8 cellular contexts compared by ENCODE assay signal in the genomic region with DNA sequence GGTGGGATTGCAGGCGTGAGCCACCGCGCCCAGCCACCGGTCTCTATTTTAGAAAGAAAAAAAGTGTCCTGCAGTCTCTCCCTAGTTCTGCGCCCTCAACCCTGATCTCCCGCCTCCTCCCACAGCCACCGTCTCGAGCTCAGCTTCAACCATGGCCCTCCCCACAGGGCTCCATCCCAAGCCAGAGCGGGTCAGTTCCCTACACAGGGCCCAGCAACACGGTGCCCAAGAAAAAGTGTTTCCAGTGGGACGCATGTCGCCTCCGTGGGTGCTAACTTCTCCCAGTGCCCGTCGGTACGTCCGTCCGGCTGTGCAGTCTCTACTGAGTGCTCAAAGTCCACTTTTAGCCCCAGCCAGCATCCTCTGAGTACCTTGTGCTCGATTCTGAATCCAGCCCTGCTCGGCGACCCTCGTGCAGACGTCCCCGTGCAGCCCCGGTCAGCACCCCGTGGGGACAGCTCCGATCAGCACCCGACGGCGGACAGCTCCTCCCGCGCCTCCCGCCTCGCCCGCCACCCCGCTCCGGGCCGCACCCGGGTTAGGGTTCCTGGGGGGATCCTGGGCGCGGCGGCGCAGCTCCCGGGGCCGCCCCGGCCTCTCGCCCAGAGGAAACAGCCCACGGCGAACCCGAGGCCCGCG. TPM values are rescaled to one million over a fixed set of nuclear protein-coding genes. Genes with fewer than 3 reads are reported as not detected.
DNase-seq lines count a peak whose midpoint lies in the region; ATAC-seq and TF ChIP-seq lines count a peak whose summit lies in the region.

No MANE protein-coding gene starts in this region.

- H3K27me3 ChIP-seq in DOHH2 (ENCODE audit: control insufficient read depth, low read length) = peaks cover 27% of the 10 kb centered on the region
- no peaks in the 10 kb centered on the region for H3K27me3 ChIP-seq in PC-3 (ENCODE audit: low read length)
- H3K27me3 ChIP-seq in psoas muscle (ENCODE audit: insufficient read depth in 3 of 3, low read length in 2 of 3) = peaks cover 0 to 56% (median 25%) of the 10 kb centered on the region in 3 donors

- BruUV-seq in PC-3 (replicated peaks; lab: Mats Ljungman, UMichigan) = no TSS peak

- peak overlapping the region; percentile 16; the same call in 1 of the 2 replicates for H3K4me2 ChIP-seq in DOHH2 (ENCODE audit: low read length)
- no peak overlapping the region for H3K4me2 ChIP-seq in PC-3 (ENCODE audit: low read length)

- intact Hi-C loops in PC-3 (cut with micrococcal nuclease) = no loop called here
- intact Hi-C loops in psoas muscle (cut with DNase I) = no loop called here

- H3K4me1 ChIP-seq in DOHH2 (ENCODE audit: control insufficient read depth, low read length) = no peaks in the 10 kb centered on the region
- no peaks in the 10 kb centered on the region for H3K4me1 ChIP-seq in PC-3 (ENCODE audit: insufficient read depth, low read length)
- H3K4me1 ChIP-seq in psoas muscle = no peaks in the 10 kb centered on the region

- WGBS in psoas muscle, 3 donors = 13 to 20% (median 17%) methylated on average over 39 to 52 of the region's 52 CpGs

- peak; percentile 14 for DNase-seq in PC-3
- DNase-seq in activated effector memory CD4-positive, alpha-beta T cell treated with Interleukin-2 at 50 U/mL for 16 hours = peak; percentile 41
- peak; percentile 20 for DNase-seq in glomerular visceral epithelial cell (ENCODE audit: extremely low spot score)
- DNase-seq in psoas muscle = peak in 1 of 2 donors; percentile 51
- no peak for DNase-seq in NCI-H1694 treated with DMSO at 0.1 percent for 48 hours (lab: John Stamatoyannopoulos, UW)
- DNase-seq in NCI-H1048 (lab: John Stamatoyannopoulos, UW) = no peak

- H3K9me3 ChIP-seq in DOHH2 (ENCODE audit: control insufficient read depth, insufficient read depth, low read length) = no peaks in the 10 kb centered on the region
- H3K9me3 ChIP-seq in PC-3 (ENCODE audit: low read length) = no peaks in the 10 kb centered on the region
- H3K9me3 ChIP-seq in psoas muscle = no peaks in the 10 kb centered on the region

- H3K4me3 ChIP-seq in DOHH2 (ENCODE audit: low read length) (no peak overlapping the region; the same call in 1 of the 2 replicates), PC-3 (ENCODE audit: low read length) (no peak overlapping the region), psoas muscle (peak overlapping the region; percentile 50)

- CTCF ChIA-PET in PC-3 (lab: Charles Lee) = interaction anchor here (0.6 to 1.4 kb wide), 2 partner anchors 20 to 21 kb away, joined by 3 to 4 read pairs; no protein-coding TSS in a partner anchor

- POLR2A ChIA-PET in PC-3 (lab: Charles Lee; ENCODE audit: unreplicated experiment) = interaction anchor here (0.7 kb wide), 1 partner anchor 127 kb away, joined by 3 read pairs; no protein-coding TSS in a partner anchor

- H4K20me1 ChIP-seq in DOHH2 (ENCODE audit: control insufficient read depth, insufficient read depth, low read depth, low read length) (no peaks in the 10 kb centered on the region), PC-3 (ENCODE audit: low read length) (no peaks in the 10 kb centered on the region)

- H2AFZ ChIP-seq in PC-3 (ENCODE audit: low read length) = no peak overlapping the region

- H3K79me2 ChIP-seq in DOHH2 (ENCODE audit: control insufficient read depth, low read length) (no peaks in the 10 kb centered on the region), PC-3 (ENCODE audit: low read length) (no peaks in the 10 kb centered on the region)

- 0 out of 2 replicates have a peak, but pooled peaks cover 6% of the 10 kb centered on the region for H3F3A ChIP-seq in DOHH2 (ENCODE audit: control insufficient read depth, insufficient read depth)
- H3F3A ChIP-seq in PC-3 (ENCODE audit: low read length, unreplicated experiment) = no peaks in the 10 kb centered on the region

- H3K27ac ChIP-seq in DOHH2 (ENCODE audit: low read depth, low read length) (no peak overlapping the region), PC-3 (ENCODE audit: low read length) (no peak overlapping the region), psoas muscle (no peak overlapping the region)

- H3K36me3 ChIP-seq in DOHH2 (ENCODE audit: control insufficient read depth, low read length) = no peaks in the 10 kb centered on the region
- H3K36me3 ChIP-seq in PC-3 (ENCODE audit: low read depth, low read length) = no peaks in the 10 kb centered on the region
- no peaks in the 10 kb centered on the region for H3K36me3 ChIP-seq in psoas muscle (ENCODE audit: insufficient read depth in 1 of 2, low read depth in 1 of 2)

- ATAC-seq in PC-3 (peak; percentile 81), psoas muscle (peak; percentile 47 to 74 (median 72)), GM21381 (IDR thresholded peaks at IDR 0.05; ENCODE audit: unreplicated experiment) (no peak)

- no peak overlapping the region for H3K9ac ChIP-seq in PC-3 (ENCODE audit: low read length)

- H3K9me2 ChIP-seq in DOHH2 (replicated peaks; ENCODE audit: control insufficient read depth, low read length) (no peaks in the 10 kb centered on the region), PC-3 (replicated peaks; ENCODE audit: low read length) (no peaks in the 10 kb centered on the region)

- TF ChIP-seq CTCF in DOHH2 (IDR thresholded peaks at IDR 0.05; ENCODE audit: low read depth, low read length, poor library complexity, severe bottlenecking) (no peak), PC-3 (conservative IDR thresholded peaks at IDR 0.05; ENCODE audit: low read depth, low read length) (no peak), psoas muscle (IDR thresholded peaks at IDR 0.05) (no peak)

RNA-seq across cellular contexts. Expression of a gene that starts 0.7 kb away (rescaled TPM):
- 1.2 and 1.5 TPM in 2 replicates for total RNA-seq in PC-3 (2014; rRNA removed)
- under 1 TPM; 0.12 to 0.34 (median 0.17) TPM for total RNA-seq in psoas muscle
- polyA plus RNA-seq in psoas muscle = under 1 TPM; 0.13 to 0.22 (median 0.15) TPM

RNA-seq across cellular contexts. Expression of a gene that starts 17.3 kb away (rescaled TPM):
- total RNA-seq in PC-3 (2014; rRNA removed) = 27.0 and 31.5 TPM in 2 replicates
- 10 to 100 TPM; 11.5 to 25.2 (median 16.3) TPM for total RNA-seq in psoas muscle
- 10 to 100 TPM; 13.1 to 14.3 (median 13.6) TPM for polyA plus RNA-seq in psoas muscle

RNA-seq across cellular contexts. Expression of a gene that starts 21.7 kb away (rescaled TPM):
- total RNA-seq in PC-3 (2014; rRNA removed) = 13.1 and 17.5 TPM in 2 replicates
- 100 to 1,000 TPM in 3 of 4 donors, 10 to 100 TPM in 1; 75.8 to 144 (median 139) TPM for total RNA-seq in psoas muscle
- polyA plus RNA-seq in psoas muscle = 10 to 100 TPM; 57.4 to 87.6 (median 70.8) TPM

RNA-seq across cellular contexts. Expression of a gene that starts 28.0 kb away (rescaled TPM):
- total RNA-seq in PC-3 (2014; rRNA removed) = 11.3 and 16.7 TPM in 2 replicates
- 10 to 100 TPM in 2 of 4 donors, 1 to 10 TPM in 2; 8.8 to 13.6 (median 10.4) TPM for total RNA-seq in psoas muscle
- polyA plus RNA-seq in psoas muscle = 10 to 100 TPM in 1 of 3 donors, 1 to 10 TPM in 2; 8.3 to 11.7 (median 9.8) TPM

RNA-seq across cellular contexts. Expression of a gene that starts 37.2 kb away (rescaled TPM):
- total RNA-seq in PC-3 (2014; rRNA removed) (1.3 TPM in 1 of 2 replicates, not detected in the other), psoas muscle (not detected)
- polyA plus RNA-seq in psoas muscle = not detected

Comparison
In these comparisons a context has a peak if more than half of its experiments do, and no peak if none do; other contexts are left out.
1. DNase-seq: peak in PC-3 (single experiment), activated effector memory CD4-positive, alpha-beta T cell treated with Interleukin-2 at 50 U/mL for 16 hours (single experiment) and glomerular visceral epithelial cell (single experiment); none in NCI-H1694 treated with DMSO at 0.1 percent for 48 hours (single experiment) and NCI-H1048 (single experiment).